In the genomic region with DNA sequence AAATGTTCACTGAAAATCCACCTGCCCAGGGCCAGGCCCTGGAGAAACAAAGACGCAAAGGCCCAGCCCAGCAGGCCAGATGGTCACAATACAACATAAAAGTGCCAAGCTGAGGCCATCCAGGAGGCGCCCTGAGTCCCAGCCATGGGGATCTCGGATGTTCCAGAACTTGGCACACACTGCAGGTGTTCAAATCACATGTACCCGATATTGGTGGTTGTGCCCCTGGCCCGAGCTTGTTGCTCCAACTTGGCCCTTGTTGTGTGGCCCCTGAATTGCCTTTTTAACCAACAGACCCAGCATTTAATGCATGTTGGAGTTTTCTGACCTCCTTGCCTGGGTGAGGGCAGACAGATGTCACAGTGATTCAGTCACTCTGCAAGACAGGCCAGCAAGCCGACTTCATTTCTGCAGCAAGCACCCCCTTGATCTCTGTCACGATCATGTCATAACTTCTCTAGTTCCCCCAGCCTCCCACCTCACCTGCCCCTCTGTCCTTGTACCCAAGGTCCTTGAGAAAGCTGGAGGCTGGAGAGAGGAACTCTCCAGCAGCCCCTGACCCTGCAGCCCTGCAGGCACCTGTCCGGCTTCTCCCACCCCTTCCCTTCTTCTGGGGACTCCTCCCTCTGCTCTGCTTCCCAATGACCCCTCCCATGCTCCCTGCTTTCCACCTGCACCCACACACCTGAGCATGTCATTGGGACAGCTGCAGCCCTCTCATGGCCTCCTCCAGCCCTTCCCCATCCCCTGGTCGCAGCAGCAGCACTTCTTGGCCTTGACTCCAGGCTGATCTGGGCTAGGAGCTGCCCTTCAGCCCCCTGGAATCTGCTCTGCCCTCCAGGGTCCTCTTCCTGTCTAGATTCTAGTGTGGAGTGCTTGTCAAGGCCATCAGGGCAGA, we compare ENCODE assay signal across 27 cellular contexts. TPM values are rescaled to one million over a fixed set of nuclear protein-coding genes. Genes with fewer than 3 reads are reported as not detected.
"Had no signal": no experiment of that assay in that cellular context is flagged by ENCODE, and none has a peak within 500 bp of the region (broad histone marks: within the 10 kb centered on the region; RNA-seq: fewer than 3 reads in every experiment).

No MANE protein-coding gene starts in this region.

- H3K9me3 Mint-ChIP-seq: activated naive CD4-positive, alpha-beta T cell treated with anti-CD3 and anti-CD28 coated beads, Interleukin-2, amount 10 ng/mL, durations not matched to agents 7 days and 5 days; dendritic cell treated with granulocyte-macrophage colony-stimulating factor and Interleukin-4, amounts not matched to agents 40 ng/mL and 50 ng/mL, for 4 days; naive thymus-derived CD4-positive, alpha-beta T cell; stimulated activated effector memory CD8-positive, alpha-beta T cell treated with anti-CD3 and anti-CD28 coated beads, Interleukin-12 subunit alpha, Interleukin-12 subunit beta, amount 100 ng/mL, for 72 hours; T-cell; T-helper 2 cell treated with Interferon-gamma antibody and Interleukin-4, amounts not matched to agents 5 μg/mL and 100 μg/mL, for 36 hours had no signal

- H3K4me3 Mint-ChIP-seq: activated naive CD4-positive, alpha-beta T cell treated with anti-CD3 and anti-CD28 coated beads, Interleukin-2, amount 10 ng/mL, durations not matched to agents 7 days and 5 days; dendritic cell treated with granulocyte-macrophage colony-stimulating factor and Interleukin-4, amounts not matched to agents 40 ng/mL and 50 ng/mL, for 4 days; naive thymus-derived CD4-positive, alpha-beta T cell; stimulated activated effector memory CD8-positive, alpha-beta T cell treated with anti-CD3 and anti-CD28 coated beads, Interleukin-12 subunit alpha, Interleukin-12 subunit beta, amount 100 ng/mL, for 72 hours; T-cell; T-helper 2 cell treated with Interferon-gamma antibody and Interleukin-4, amounts not matched to agents 5 μg/mL and 100 μg/mL, for 36 hours had no signal

- H3K27me3 Mint-ChIP-seq: T-cell had no signal

- ATAC-seq: heart right ventricle; left cardiac atrium; naive thymus-derived CD4-positive, alpha-beta T cell; psoas muscle; right cardiac atrium; stimulated activated effector memory CD8-positive, alpha-beta T cell treated with anti-CD3 and anti-CD28 coated beads, Interleukin-12 subunit alpha, Interleukin-12 subunit beta, amount 100 ng/mL, for 72 hours; T-cell had no signal

- H3K36me3 Mint-ChIP-seq: activated naive CD4-positive, alpha-beta T cell treated with anti-CD3 and anti-CD28 coated beads, Interleukin-2, amount 10 ng/mL, durations not matched to agents 7 days and 5 days; naive thymus-derived CD4-positive, alpha-beta T cell; stimulated activated effector memory CD8-positive, alpha-beta T cell treated with anti-CD3 and anti-CD28 coated beads, Interleukin-12 subunit alpha, Interleukin-12 subunit beta, amount 100 ng/mL, for 72 hours; T-cell had no signal

- DNase-seq: activated CD4-positive, alpha-beta T cell treated with anti-CD3 and anti-CD28 coated beads for 1 hour; activated CD8-positive, alpha-beta memory T cell treated with anti-CD3 and anti-CD28 coated beads, Interleukin-2, amount 50 U/mL, for 48 hours; activated naive CD4-positive, alpha-beta T cell treated with anti-CD3 and anti-CD28 coated beads, Interleukin-2, amount 10 ng/mL, durations not matched to agents 7 days and 5 days; activated T-cell treated with anti-CD3 and anti-CD28 coated beads, Interleukin-2, amount 50 U/mL, for 48 hours; amygdala; cerebellar nuclear complex; effector CD4-positive, alpha-beta T cell; erythroblast; foreskin fibroblast; heart right ventricle; islet precursor cell; left cardiac atrium; naive thymus-derived CD4-positive, alpha-beta T cell; ovary; psoas muscle; right cardiac atrium; stimulated activated CD4-positive, alpha-beta T cell treated with anti-CD3 and anti-CD28 coated beads, Interleukin-12 subunit alpha, Interleukin-12 subunit beta, amount 100 ng/mL, for 4 hours; stimulated activated CD4-positive, alpha-beta T cell treated with anti-CD3 and anti-CD28 coated beads, Interleukin-1b, Interleukin-23, amount 100 ng/mL, for 48 hours; T-cell; upper lobe of left lung had no signal

- H3K27ac Mint-ChIP-seq: activated naive CD4-positive, alpha-beta T cell treated with anti-CD3 and anti-CD28 coated beads, Interleukin-2, amount 10 ng/mL, durations not matched to agents 7 days and 5 days; dendritic cell treated with granulocyte-macrophage colony-stimulating factor and Interleukin-4, amounts not matched to agents 40 ng/mL and 50 ng/mL, for 4 days; stimulated activated effector memory CD8-positive, alpha-beta T cell treated with anti-CD3 and anti-CD28 coated beads, Interleukin-12 subunit alpha, Interleukin-12 subunit beta, amount 100 ng/mL, for 72 hours; T-cell; T-helper 2 cell treated with Interferon-gamma antibody and Interleukin-4, amounts not matched to agents 5 μg/mL and 100 μg/mL, for 36 hours had no signal

- H3K4me1 Mint-ChIP-seq: activated naive CD4-positive, alpha-beta T cell treated with anti-CD3 and anti-CD28 coated beads, Interleukin-2, amount 10 ng/mL, durations not matched to agents 7 days and 5 days; naive thymus-derived CD4-positive, alpha-beta T cell; stimulated activated effector memory CD8-positive, alpha-beta T cell treated with anti-CD3 and anti-CD28 coated beads, Interleukin-12 subunit alpha, Interleukin-12 subunit beta, amount 100 ng/mL, for 72 hours; T-cell had no signal

RNA-seq across cellular contexts. Expression of a gene that starts 9.1 kb away (rescaled TPM):
- total RNA-seq: naive thymus-derived CD4-positive, alpha-beta T cell had no signal

RNA-seq across cellular contexts. Expression of a gene that starts 28.6 kb away (rescaled TPM):
- total RNA-seq: bronchial epithelial cell; fibroblast of lung; heart right ventricle; left cardiac atrium; lung; naive thymus-derived CD4-positive, alpha-beta T cell; ovary; psoas muscle; right cardiac atrium; T-cell; temporal lobe; upper lobe of left lung had no signal
